ENCODE assay signal across 1 cellular context in genomic region chr16:67116388-67117311, GRCh38.
TF ChIP-seq lines count a peak whose summit lies in the region.

No MANE protein-coding gene starts in this region.

TF ChIP-seq in HepG2, 621 proteins besides CTCF, POLR2A, EP300 and RAD21 (continued from another document):
- peak; percentile 44 for TF ChIP-seq ARID5B (CRISPR knock-in tag; IDR thresholded peaks at IDR 0.05)
- peak; percentile 20; the same call in 1 of the 2 replicates for TF ChIP-seq PHF21A (CRISPR knock-in tag; IDR thresholded peaks at IDR 0.05)
- no peak for TF ChIP-seq ZBED4 (CRISPR knock-in tag; IDR thresholded peaks at IDR 0.05; ENCODE audit: borderline replicate concordance)
- no peak for TF ChIP-seq SOX6 (IDR thresholded peaks at IDR 0.05)
- TF ChIP-seq SOX6 (CRISPR knock-in tag; IDR thresholded peaks at IDR 0.05) = peak; percentile 54
- peak; percentile 20; the same call in 1 of the 2 replicates for TF ChIP-seq HDAC2 (CRISPR knock-in tag; IDR thresholded peaks at IDR 0.05)
- no peak for TF ChIP-seq ZSCAN9 (CRISPR knock-in tag; IDR thresholded peaks at IDR 0.05; ENCODE audit: borderline replicate concordance)
- peak; percentile 46; the same call in 1 of the 2 replicates for TF ChIP-seq TFDP1 (CRISPR knock-in tag; IDR thresholded peaks at IDR 0.05; ENCODE audit: borderline replicate concordance)
- TF ChIP-seq PAXIP1 (CRISPR knock-in tag; conservative IDR thresholded peaks at IDR 0.05) = peak; percentile 57; the same call in 1 of the 2 replicates
- no peak for TF ChIP-seq HMG20A (CRISPR knock-in tag; IDR thresholded peaks at IDR 0.05; ENCODE audit: borderline replicate concordance)
- no peak for TF ChIP-seq MAF1 (CRISPR knock-in tag; IDR thresholded peaks at IDR 0.05; ENCODE audit: borderline replicate concordance)
- no peak for TF ChIP-seq SIX1 (CRISPR knock-in tag; IDR thresholded peaks at IDR 0.05; ENCODE audit: borderline replicate concordance)
- no peak for TF ChIP-seq POGZ (CRISPR knock-in tag; IDR thresholded peaks at IDR 0.05)
- no peak for TF ChIP-seq ATF7-NPFF (CRISPR knock-in tag; IDR thresholded peaks at IDR 0.05; ENCODE audit: low read depth)
- peak; percentile 48 for TF ChIP-seq HMGXB3 (CRISPR knock-in tag; IDR thresholded peaks at IDR 0.05; ENCODE audit: borderline replicate concordance)
- no peak for TF ChIP-seq GFI1 (CRISPR knock-in tag; IDR thresholded peaks at IDR 0.05; ENCODE audit: borderline replicate concordance)
- TF ChIP-seq GMEB2 (CRISPR knock-in tag; IDR thresholded peaks at IDR 0.05; ENCODE audit: low read depth) = no peak
- 0 out of 2 replicates have a peak, but pooled peaks have one; percentile 38 for TF ChIP-seq MLX (CRISPR knock-in tag; IDR thresholded peaks at IDR 0.05)
- peak; percentile 56; the same call in 1 of the 2 replicates for TF ChIP-seq ZNF605 (CRISPR knock-in tag; IDR thresholded peaks at IDR 0.05)
- TF ChIP-seq RBFOX2 (IDR thresholded peaks at IDR 0.05; ENCODE audit: low read depth, low read length) = peak; percentile 34; the same call in 1 of the 2 replicates
